6 cellular contexts compared by ENCODE assay signal in genomic region chr19:49891393-49891792, GRCh38. TPM values are rescaled to one million over a fixed set of nuclear protein-coding genes. Genes with fewer than 3 reads are reported as not detected.
DNase-seq lines count a peak whose midpoint lies in the region; ATAC-seq and TF ChIP-seq lines count a peak whose summit lies in the region.
"Had no signal": no experiment of that assay in that cellular context is flagged by ENCODE, and none has a peak within 500 bp of the region (broad histone marks: within the 10 kb centered on the region; RNA-seq: fewer than 3 reads in every experiment).

No MANE protein-coding gene starts in this region.

- peak overlapping the region; percentile 51 for H3K9ac ChIP-seq in NT2/D1 (ENCODE audit: insufficient read length, low read depth)

- H3K27me3 ChIP-seq in NT2/D1 (ENCODE audit: insufficient read depth, insufficient read length) (no peaks in the 10 kb centered on the region), foreskin keratinocyte (no peaks in the 10 kb centered on the region)
- H3K27me3 ChIP-seq: adrenal gland had no signal

- no peak overlapping the region for H3K4me3 Mint-ChIP-seq in glutamatergic neuron (ENCODE audit: unreplicated experiment)

- H3K4me1 Mint-ChIP-seq in glutamatergic neuron (ENCODE audit: low read depth, unreplicated experiment) = peaks cover 6% of the 10 kb centered on the region

- no peaks in the 10 kb centered on the region for H3K36me3 Mint-ChIP-seq in glutamatergic neuron (ENCODE audit: unreplicated experiment)

- no peak overlapping the region for H3K4me3 ChIP-seq in NT2/D1 (ENCODE audit: insufficient read length, low read depth)
- H3K4me3 ChIP-seq: mucosa of descending colon had no signal

- H3K36me3 ChIP-seq in NT2/D1 (ENCODE audit: insufficient read depth, insufficient read length, low read length) = peaks cover 13% of the 10 kb centered on the region

- ATAC-seq in foreskin keratinocyte = no peak

- H3K27ac ChIP-seq in foreskin keratinocyte = no peak overlapping the region
- H3K27ac ChIP-seq: adrenal gland had no signal

- peaks cover 11% of the 10 kb centered on the region; the same call in 1 of the 2 replicates for H3K9me3 ChIP-seq in NT2/D1 (ENCODE audit: insufficient read depth, low read length)
- H3K9me3 ChIP-seq: adrenal gland, mucosa of descending colon had no signal

- H3K27ac Mint-ChIP-seq in glutamatergic neuron (ENCODE audit: unreplicated experiment) = no peak overlapping the region

- peaks cover 9% of the 10 kb centered on the region for H3K9me3 Mint-ChIP-seq in glutamatergic neuron (ENCODE audit: unreplicated experiment)

- H3K4me1 ChIP-seq in NT2/D1 (ENCODE audit: insufficient read depth, insufficient read length) = peaks cover 21% of the 10 kb centered on the region
- no peaks in the 10 kb centered on the region for H3K4me1 ChIP-seq in foreskin keratinocyte

- peaks cover 12% of the 10 kb centered on the region for H3K27me3 Mint-ChIP-seq in glutamatergic neuron (ENCODE audit: unreplicated experiment)

- DNase-seq in NT2/D1 (ENCODE audit: low read depth, low spot score) (no peak), glutamatergic neuron (peak; percentile 20), foreskin keratinocyte (no peak), NOMO-1 treated with DMSO at 0.1 percent for 48 hours (lab: John Stamatoyannopoulos, UW; ENCODE audit: unreplicated experiment) (no peak)

- no peak for TF ChIP-seq CTCF in glutamatergic neuron (IDR thresholded peaks at IDR 0.05; ENCODE audit: partially characterized antibody, unreplicated experiment)
- TF ChIP-seq CTCF in foreskin keratinocyte (conservative IDR thresholded peaks at IDR 0.05) = no peak

RNA-seq across cellular contexts. Expression of gene IL4I1, which starts 5.3 kb away (rescaled TPM):
- total RNA-seq in glutamatergic neuron (ENCODE audit: unreplicated experiment) (0.59 TPM), foreskin keratinocyte (0.44 and 0.46 TPM in 2 replicates)
- polyA plus RNA-seq in foreskin keratinocyte = 0.26 and 0.28 TPM in 2 replicates

RNA-seq across cellular contexts. Expression of gene TBC1D17, which starts 13.9 kb away (rescaled TPM):
- total RNA-seq in glutamatergic neuron (ENCODE audit: unreplicated experiment) (56.8 TPM), foreskin keratinocyte (12.4 and 14.7 TPM in 2 replicates)
- 20.5 and 27.4 TPM in 2 replicates for polyA plus RNA-seq in foreskin keratinocyte

RNA-seq across cellular contexts. Expression of gene AKT1S1, which starts 14.2 kb away (rescaled TPM):
- total RNA-seq in glutamatergic neuron (ENCODE audit: unreplicated experiment) (23.7 TPM), foreskin keratinocyte (20.8 and 22.5 TPM in 2 replicates)
- 75.0 and 75.6 TPM in 2 replicates for polyA plus RNA-seq in foreskin keratinocyte

RNA-seq across cellular contexts. Expression of gene PNKP, which starts 24.0 kb away (rescaled TPM):
- 81.3 TPM for total RNA-seq in glutamatergic neuron (ENCODE audit: unreplicated experiment)
- total RNA-seq in foreskin keratinocyte = 56.4 and 57.6 TPM in 2 replicates
- polyA plus RNA-seq in foreskin keratinocyte = 51.5 and 55.9 TPM in 2 replicates

RNA-seq across cellular contexts. Expression of gene ATF5, which starts 37.6 kb away (rescaled TPM):
- total RNA-seq in glutamatergic neuron (ENCODE audit: unreplicated experiment) = 138 TPM
- 15.4 and 15.9 TPM in 2 replicates for total RNA-seq in foreskin keratinocyte
- polyA plus RNA-seq in foreskin keratinocyte = 27.6 and 28.2 TPM in 2 replicates
